ENCODE assay signal across 20 cellular contexts in genomic region chr2:98898423-98898841, GRCh38.
"Had no signal": no experiment of that assay in that cellular context is flagged by ENCODE, and none has a peak within 500 bp of the region (broad histone marks: within the 10 kb centered on the region; RNA-seq: fewer than 3 reads in every experiment).

No MANE protein-coding gene starts in this region.

- H3K4me1 Mint-ChIP-seq: activated naive CD4-positive, alpha-beta T cell treated with anti-CD3 and anti-CD28 coated beads, Interleukin-2, amount 50 U/mL, for 24 hours had no signal

- H3K36me3 Mint-ChIP-seq: activated CD4-positive, alpha-beta memory T cell treated with anti-CD3 and anti-CD28 coated beads for 36 hours; activated naive CD4-positive, alpha-beta T cell treated with anti-CD3 and anti-CD28 coated beads, Interleukin-2, amount 50 U/mL, for 24 hours; neural progenitor cell had no signal

- H3K27me3 Mint-ChIP-seq: activated naive CD4-positive, alpha-beta T cell treated with anti-CD3 and anti-CD28 coated beads, Interleukin-2, amount 50 U/mL, for 24 hours; dendritic cell treated with granulocyte-macrophage colony-stimulating factor and Interleukin-4, amounts not matched to agents 40 ng/mL and 50 ng/mL, for 4 days had no signal

- DNase-seq: activated CD4-positive, alpha-beta memory T cell treated with anti-CD3 and anti-CD28 coated beads for 36 hours; activated CD4-positive, alpha-beta T cell treated with anti-CD3 and anti-CD28 coated beads for 48 hours; activated gamma-delta T cell treated with Interleukin-2 at 50 U/mL for 16 hours; activated T-cell treated with anti-CD3 and anti-CD28 coated beads, Interleukin-2, amount 50 U/mL, for 1 hour; anterior cingulate cortex; body of pancreas; effector CD8-positive, alpha-beta T cell; foreskin melanocyte; hippocampal formation; left colon; mesendoderm; ovary; small intestine; stimulated activated naive CD4-positive, alpha-beta T cell; T-helper 2 cell had no signal

- H3K27ac Mint-ChIP-seq: activated CD4-positive, alpha-beta memory T cell treated with anti-CD3 and anti-CD28 coated beads for 36 hours; activated naive CD4-positive, alpha-beta T cell treated with anti-CD3 and anti-CD28 coated beads, Interleukin-2, amount 50 U/mL, for 24 hours; dendritic cell treated with granulocyte-macrophage colony-stimulating factor and Interleukin-4, amounts not matched to agents 40 ng/mL and 50 ng/mL, for 4 days had no signal

- H3K9me3 Mint-ChIP-seq: activated CD4-positive, alpha-beta memory T cell treated with anti-CD3 and anti-CD28 coated beads for 36 hours; activated naive CD4-positive, alpha-beta T cell treated with anti-CD3 and anti-CD28 coated beads, Interleukin-2, amount 50 U/mL, for 24 hours; dendritic cell treated with granulocyte-macrophage colony-stimulating factor and Interleukin-4, amounts not matched to agents 40 ng/mL and 50 ng/mL, for 4 days had no signal

- ATAC-seq: body of pancreas; left colon; naive thymus-derived CD4-positive, alpha-beta T cell; right lobe of liver had no signal

- H3K4me3 Mint-ChIP-seq: activated CD4-positive, alpha-beta memory T cell treated with anti-CD3 and anti-CD28 coated beads for 36 hours; activated naive CD4-positive, alpha-beta T cell treated with anti-CD3 and anti-CD28 coated beads, Interleukin-2, amount 50 U/mL, for 24 hours; dendritic cell treated with granulocyte-macrophage colony-stimulating factor and Interleukin-4, amounts not matched to agents 40 ng/mL and 50 ng/mL, for 4 days; neural progenitor cell had no signal
